Comparison of ENCODE assay signal across 15 cellular contexts in the genomic region with DNA sequence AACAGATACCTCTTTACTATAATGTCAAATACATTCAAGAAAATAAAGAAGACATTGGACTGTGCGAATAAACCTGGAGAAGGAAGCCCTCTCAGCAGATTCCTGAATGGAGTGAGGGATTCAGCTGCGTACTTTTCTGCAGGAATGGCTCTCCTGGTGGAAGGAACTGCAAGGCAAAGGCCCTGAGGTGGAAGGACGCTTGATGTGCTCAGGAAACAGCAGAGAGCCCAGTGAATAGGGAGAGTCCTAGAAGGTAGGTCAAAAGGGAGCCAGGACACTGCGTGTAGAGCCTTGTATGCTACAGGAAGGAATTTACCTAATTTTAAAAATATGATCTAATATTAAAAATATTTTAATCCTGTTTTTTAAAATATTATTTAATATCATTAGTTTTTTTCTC.
DNase-seq lines count a peak whose midpoint lies in the region; ATAC-seq and TF ChIP-seq lines count a peak whose summit lies in the region.
"Had no signal": no experiment of that assay in that cellular context is flagged by ENCODE, and none has a peak within 500 bp of the region (broad histone marks: within the 10 kb centered on the region; RNA-seq: fewer than 3 reads in every experiment).

No MANE protein-coding gene starts in this region.

- ATAC-seq in HG03159 (IDR thresholded peaks at IDR 0.05; ENCODE audit: unreplicated experiment), result no peak
- no peak for ATAC-seq in HG03469 (IDR thresholded peaks at IDR 0.05; ENCODE audit: unreplicated experiment)
- ATAC-seq in GM21423 (IDR thresholded peaks at IDR 0.05; ENCODE audit: unreplicated experiment), result no peak
- ATAC-seq: HCT116 had no signal

- intact Hi-C loops in dendritic cell treated with granulocyte-macrophage colony-stimulating factor and Interleukin-4, amounts not matched to agents 40 ng/mL and 50 ng/mL, for 4 days (cut with micrococcal nuclease), result no loop called here

- H3K9me3 Mint-ChIP-seq in HFFc6, result peaks cover 19% of the 10 kb centered on the region
- H3K9me3 Mint-ChIP-seq in dendritic cell treated with granulocyte-macrophage colony-stimulating factor and Interleukin-4, amounts not matched to agents 40 ng/mL and 50 ng/mL, for 4 days, result peaks cover 10% of the 10 kb centered on the region
- peaks cover 20% of the 10 kb centered on the region for H3K9me3 Mint-ChIP-seq in progenitor cell of endocrine pancreas (ENCODE audit: low read depth)

- TF ChIP-seq CTCF in HFFc6 (IDR thresholded peaks at IDR 0.05) (no peak), progenitor cell of endocrine pancreas (IDR thresholded peaks at IDR 0.05; ENCODE audit: unreplicated experiment) (no peak)

- H3K27me3 Mint-ChIP-seq in HFFc6 (ENCODE audit: insufficient read depth) (peaks cover 3% of the 10 kb centered on the region), progenitor cell of endocrine pancreas (no peaks in the 10 kb centered on the region)
- no peaks in the 10 kb centered on the region for H3K27me3 Mint-ChIP-seq in dendritic cell treated with granulocyte-macrophage colony-stimulating factor and Interleukin-4, amounts not matched to agents 40 ng/mL and 50 ng/mL, for 4 days

- H3K4me3 Mint-ChIP-seq in HFFc6 (no peak overlapping the region), progenitor cell of endocrine pancreas (ENCODE audit: low read depth) (no peak overlapping the region)
- no peak overlapping the region for H3K4me3 Mint-ChIP-seq in dendritic cell treated with granulocyte-macrophage colony-stimulating factor and Interleukin-4, amounts not matched to agents 40 ng/mL and 50 ng/mL, for 4 days
- H3K4me3 Mint-ChIP-seq: CD4-positive, alpha-beta memory T cell had no signal

- H3K27ac Mint-ChIP-seq in HFFc6 (peak overlapping the region; percentile 44; the same call in 1 of the 2 replicates), progenitor cell of endocrine pancreas (peak overlapping the region; percentile 88)
- peak overlapping the region; percentile 32 for H3K27ac Mint-ChIP-seq in dendritic cell treated with granulocyte-macrophage colony-stimulating factor and Interleukin-4, amounts not matched to agents 40 ng/mL and 50 ng/mL, for 4 days

- H3K36me3 Mint-ChIP-seq in HFFc6 (ENCODE audit: low read depth) (peaks cover 61% of the 10 kb centered on the region), progenitor cell of endocrine pancreas (ENCODE audit: insufficient read depth) (peaks cover 37% of the 10 kb centered on the region)
- H3K36me3 Mint-ChIP-seq in dendritic cell treated with granulocyte-macrophage colony-stimulating factor and Interleukin-4, amounts not matched to agents 40 ng/mL and 50 ng/mL, for 4 days (ENCODE audit: low read depth), result no peaks in the 10 kb centered on the region

- H3K4me1 Mint-ChIP-seq in HFFc6 (ENCODE audit: low read depth) (peaks cover 22% of the 10 kb centered on the region; the same call in 1 of the 2 replicates), progenitor cell of endocrine pancreas (ENCODE audit: low read depth) (peaks cover 2% of the 10 kb centered on the region)
- H3K4me1 Mint-ChIP-seq in dendritic cell treated with granulocyte-macrophage colony-stimulating factor and Interleukin-4, amounts not matched to agents 40 ng/mL and 50 ng/mL, for 4 days (ENCODE audit: low read depth), result peaks cover 11% of the 10 kb centered on the region
- H3K4me1 Mint-ChIP-seq: CD4-positive, alpha-beta memory T cell had no signal

- DNase-seq in HFFc6, result no peak
- no peak for DNase-seq in progenitor cell of endocrine pancreas (ENCODE audit: low spot score, unreplicated experiment)
- DNase-seq: C1 segment of cervical spinal cord; Calu3; CD4-positive, alpha-beta memory T cell; COR-L47; DMS53; DMS79 treated with DMSO at 0.1 percent for 48 hours; GF-D8; H7 had no signal

Comparison
In these comparisons a context has a peak if more than half of its experiments do, and no peak if none do; other contexts are left out.
1. H3K27ac Mint-ChIP-seq: peak in every context shown above with its lines; median percentile 88 in progenitor cell of endocrine pancreas; 44 in HFFc6; 32 in dendritic cell treated with granulocyte-macrophage colony-stimulating factor and Interleukin-4, amounts not matched to agents 40 ng/mL and 50 ng/mL, for 4 days.